In genomic region chr11:114346709-114347141, GRCh38 we compare ENCODE assay signal across 14 cellular contexts. TPM values are rescaled to one million over a fixed set of nuclear protein-coding genes. Genes with fewer than 3 reads are reported as not detected.
A peak's percentile ranks its signal among the peaks of the same experiment; 100 is the strongest.
DNase-seq lines count a peak whose midpoint lies in the region; FAIRE-seq and TF ChIP-seq lines count a peak whose summit lies in the region.
"Had no signal": no experiment of that assay in that cellular context is flagged by ENCODE, and none has a peak within 500 bp of the region (broad histone marks: within the 10 kb centered on the region; RNA-seq: fewer than 3 reads in every experiment).

No MANE protein-coding gene starts in this region.

- peaks cover 7% of the 10 kb centered on the region for H3K4me1 Mint-ChIP-seq in activated naive CD4-positive, alpha-beta T cell treated with anti-CD3 and anti-CD28 coated beads, Interleukin-2, amount 50 U/mL, for 24 hours
- H3K4me1 Mint-ChIP-seq in dendritic cell treated with granulocyte-macrophage colony-stimulating factor and Interleukin-4, amounts not matched to agents 40 ng/mL and 50 ng/mL, for 4 days (ENCODE audit: low read depth): peaks cover 7% of the 10 kb centered on the region

- no peak overlapping the region for H3K9ac ChIP-seq in skeletal muscle tissue (ENCODE audit: low read depth in 1 of 3, low read length in 3 of 3)

- intact Hi-C loops in dendritic cell treated with granulocyte-macrophage colony-stimulating factor and Interleukin-4, amounts not matched to agents 40 ng/mL and 50 ng/mL, for 4 days (cut with micrococcal nuclease): loop anchor here (5.0 kb wide), 1 partner anchor 51 kb away; no protein-coding TSS in a partner anchor

- H3K9me3 ChIP-seq in skeletal muscle tissue (ENCODE audit: control insufficient read depth in 3 of 3, low read length in 3 of 3): no peaks in the 10 kb centered on the region
- H3K9me3 ChIP-seq: esophagus squamous epithelium had no signal

- H3K4me3 ChIP-seq in skeletal muscle tissue (ENCODE audit: low read length in 3 of 3): peak overlapping the region in 2 of 3 donors; percentile 42 to 66
- H3K4me3 ChIP-seq: esophagus squamous epithelium had no signal

- H3K36me3 ChIP-seq in skeletal muscle tissue (ENCODE audit: control insufficient read depth in 3 of 3, insufficient read depth in 3 of 3, low read length in 3 of 3): no peaks in the 10 kb centered on the region
- H3K36me3 ChIP-seq: esophagus squamous epithelium had no signal

- peak overlapping the region; percentile 55 for H3K4me3 Mint-ChIP-seq in activated naive CD4-positive, alpha-beta T cell treated with anti-CD3 and anti-CD28 coated beads, Interleukin-2, amount 50 U/mL, for 24 hours
- peak overlapping the region; percentile 50 for H3K4me3 Mint-ChIP-seq in dendritic cell treated with granulocyte-macrophage colony-stimulating factor and Interleukin-4, amounts not matched to agents 40 ng/mL and 50 ng/mL, for 4 days

- H3K27me3 Mint-ChIP-seq in activated naive CD4-positive, alpha-beta T cell treated with anti-CD3 and anti-CD28 coated beads, Interleukin-2, amount 50 U/mL, for 24 hours: no peaks in the 10 kb centered on the region
- H3K27me3 Mint-ChIP-seq in dendritic cell treated with granulocyte-macrophage colony-stimulating factor and Interleukin-4, amounts not matched to agents 40 ng/mL and 50 ng/mL, for 4 days: no peaks in the 10 kb centered on the region

- no peak overlapping the region for H3K27ac Mint-ChIP-seq in activated naive CD4-positive, alpha-beta T cell treated with anti-CD3 and anti-CD28 coated beads, Interleukin-2, amount 50 U/mL, for 24 hours
- H3K27ac Mint-ChIP-seq in dendritic cell treated with granulocyte-macrophage colony-stimulating factor and Interleukin-4, amounts not matched to agents 40 ng/mL and 50 ng/mL, for 4 days: no peak overlapping the region

- no peak overlapping the region for H3K27ac ChIP-seq in skeletal muscle tissue (ENCODE audit: low read depth, low read length)
- H3K27ac ChIP-seq: esophagus squamous epithelium had no signal

- H3K27me3 ChIP-seq in skeletal muscle tissue (ENCODE audit: control insufficient read depth in 3 of 3, insufficient read depth in 3 of 3, low read length in 3 of 3): no peaks in the 10 kb centered on the region
- H3K27me3 ChIP-seq: esophagus squamous epithelium had no signal

- H3K4me1 ChIP-seq in skeletal muscle tissue (ENCODE audit: control insufficient read depth in 3 of 3, insufficient read depth in 3 of 3, low read length in 3 of 3): peaks cover 0 to 3% (median 0%) of the 10 kb centered on the region in 3 donors

- H3K36me3 Mint-ChIP-seq in activated naive CD4-positive, alpha-beta T cell treated with anti-CD3 and anti-CD28 coated beads, Interleukin-2, amount 50 U/mL, for 24 hours: no peaks in the 10 kb centered on the region
- H3K36me3 Mint-ChIP-seq in dendritic cell treated with granulocyte-macrophage colony-stimulating factor and Interleukin-4, amounts not matched to agents 40 ng/mL and 50 ng/mL, for 4 days (ENCODE audit: low read depth): no peaks in the 10 kb centered on the region

- no peak for FAIRE-seq in D721Med (lab: Jason Lieb, UNC)

- no peaks in the 10 kb centered on the region for H3K9me3 Mint-ChIP-seq in activated naive CD4-positive, alpha-beta T cell treated with anti-CD3 and anti-CD28 coated beads, Interleukin-2, amount 50 U/mL, for 24 hours
- no peaks in the 10 kb centered on the region for H3K9me3 Mint-ChIP-seq in dendritic cell treated with granulocyte-macrophage colony-stimulating factor and Interleukin-4, amounts not matched to agents 40 ng/mL and 50 ng/mL, for 4 days

- no peak for DNase-seq in activated naive CD4-positive, alpha-beta T cell treated with anti-CD3 and anti-CD28 coated beads, Interleukin-2, amount 50 U/mL, for 16 hours
- DNase-seq in MV-4-11 (lab: John Stamatoyannopoulos, UW) (peak; percentile 13), NK-92 (lab: John Stamatoyannopoulos, UW; ENCODE audit: unreplicated experiment) (no peak), midbrain (lab: John Stamatoyannopoulos, UW) (no peak), D721Med (ENCODE audit: insufficient read length, low spot score) (no peak)
- DNase-seq: AML-193; esophagus squamous epithelium; kidney glomerular epithelial cell; NCI-H510A; stimulated activated CD4-positive, alpha-beta T cell treated with anti-CD3 and anti-CD28 coated beads, Interleukin-4, amount 100 ng/mL, for 24 hours; substantia nigra had no signal

- no peak for TF ChIP-seq CTCF in D721Med (IDR thresholded peaks at IDR 0.05; ENCODE audit: insufficient read depth, missing control alignments)

RNA-seq across cellular contexts. Expression of gene NNMT, which starts 50.5 kb away (rescaled TPM):
- total RNA-seq in skeletal muscle tissue: 87.2 TPM

RNA-seq across cellular contexts. Expression of gene C11orf71, which starts 53.6 kb away (rescaled TPM):
- 8.4 TPM for total RNA-seq in skeletal muscle tissue

RNA-seq across cellular contexts. Expression of gene RBM7, which starts 53.7 kb away (rescaled TPM):
- 19.3 TPM for total RNA-seq in skeletal muscle tissue
